6 cellular contexts compared by ENCODE assay signal in genomic region chr3:35521196-35521595, GRCh38.
"Had no signal": no experiment of that assay in that cellular context is flagged by ENCODE, and none has a peak within 500 bp of the region (broad histone marks: within the 10 kb centered on the region; RNA-seq: fewer than 3 reads in every experiment).

No MANE protein-coding gene starts in this region.

- DNase-seq: GM23248, GOT3, H7, IMR-90 had no signal

- H3K36me3 ChIP-seq: HAP-1 had no signal

- H3K27ac ChIP-seq: GM23248 had no signal

- H3K9me3 ChIP-seq: HAP-1 had no signal

- H3K4me3 ChIP-seq: GM23248, HAP-1, K562 had no signal

- H3K9ac ChIP-seq: GM23248 had no signal

- H3K4me1 ChIP-seq: HAP-1 had no signal
